In the genomic region with DNA sequence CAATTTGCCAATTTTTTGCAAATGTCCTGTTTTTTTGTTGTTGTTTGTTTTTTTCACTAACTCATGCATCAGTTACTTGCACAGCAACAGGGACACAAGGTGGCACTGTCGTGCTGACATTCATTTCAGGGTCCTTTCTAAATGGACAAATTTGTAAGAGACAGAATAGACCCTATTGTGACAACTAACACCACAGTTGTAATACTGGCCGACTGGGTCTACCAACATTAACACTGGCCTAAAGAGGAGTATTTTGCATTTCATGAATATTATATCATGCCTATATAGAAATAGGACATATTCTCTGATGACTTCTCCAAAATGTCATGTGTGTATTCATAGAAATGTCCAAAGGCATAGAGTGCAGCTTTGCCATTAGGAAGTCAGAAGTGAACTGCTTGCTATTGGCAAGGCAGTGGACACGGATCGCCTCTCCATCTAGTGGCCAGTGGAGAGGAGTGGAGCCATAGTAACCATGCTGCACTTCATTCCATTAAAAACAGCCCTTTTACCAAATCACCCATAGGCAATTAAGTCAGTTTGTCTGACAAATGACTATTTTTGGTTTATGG, we compare ENCODE assay signal across 8 cellular contexts. TPM values are rescaled to one million over a fixed set of nuclear protein-coding genes. Genes with fewer than 3 reads are reported as not detected.
DNase-seq lines count a peak whose midpoint lies in the region; ATAC-seq, FAIRE-seq and TF ChIP-seq lines count a peak whose summit lies in the region.

No MANE protein-coding gene starts in this region.

- H4K20me1 ChIP-seq in PC-3 (ENCODE audit: low read length), result no peaks in the 10 kb centered on the region

- no peaks in the 10 kb centered on the region for H3K4me1 ChIP-seq in Caco-2
- H3K4me1 ChIP-seq in PC-3 (ENCODE audit: insufficient read depth, low read length), result no peaks in the 10 kb centered on the region
- peaks cover 28 to 31% (median 30%) of the 10 kb centered on the region in 3 donors for H3K4me1 ChIP-seq in pancreas
- H3K4me1 ChIP-seq in vagina, result peaks cover 21% of the 10 kb centered on the region

- H3K27me3 Mint-ChIP-seq in Caco-2 (ENCODE audit: insufficient read depth, unreplicated experiment), result peaks cover 5% of the 10 kb centered on the region

- no TSS peak for BruUV-seq in Caco-2 (replicated peaks; lab: Mats Ljungman, UMichigan)
- BruUV-seq in PC-3 (replicated peaks; lab: Mats Ljungman, UMichigan), result no TSS peak

- no peak overlapping the region for H3K9ac ChIP-seq in PC-3 (ENCODE audit: low read length)

- H3K36me3 Mint-ChIP-seq in Caco-2 (ENCODE audit: insufficient read depth, unreplicated experiment), result no peaks in the 10 kb centered on the region

- H3K9me3 ChIP-seq in Caco-2 (no peaks in the 10 kb centered on the region), PC-3 (ENCODE audit: low read length) (no peaks in the 10 kb centered on the region), pancreas (no peaks in the 10 kb centered on the region), vagina (no peaks in the 10 kb centered on the region)

- H3K4me3 ChIP-seq in Caco-2 (ENCODE audit: low read depth, low read length), result no peak overlapping the region
- no peak overlapping the region for H3K4me3 ChIP-seq in PC-3 (ENCODE audit: low read length)
- H3K4me3 ChIP-seq in pancreas, result no peak overlapping the region
- no peak overlapping the region for H3K4me3 ChIP-seq in vagina

- no peaks in the 10 kb centered on the region for H3K4me1 Mint-ChIP-seq in Caco-2 (ENCODE audit: low read depth, unreplicated experiment)

- ATAC-seq in GM19452 (IDR thresholded peaks at IDR 0.05; ENCODE audit: unreplicated experiment) (peak; percentile 78), PC-3 (peak; percentile 100), pancreas (peak; percentile 84 to 98 (median 98))

- no peak overlapping the region for H3K4me2 ChIP-seq in PC-3 (ENCODE audit: low read length)

- peak; percentile 56 for FAIRE-seq in pancreas (lab: Jason Lieb, UNC)

- H3K27ac ChIP-seq in PC-3 (ENCODE audit: low read length), result no peak overlapping the region
- peak overlapping the region in 2 of 4 donors; percentile 4 to 48 for H3K27ac ChIP-seq in pancreas
- H3K27ac ChIP-seq in vagina, result peak overlapping the region; percentile 41

- H3K79me2 ChIP-seq in PC-3 (ENCODE audit: low read length), result no peaks in the 10 kb centered on the region

- TF ChIP-seq CTCF in Caco-2 (IDR thresholded peaks at IDR 0.05; ENCODE audit: insufficient read depth in 1 of 2, low read depth in 1 of 2, low read length in 1 of 2, severe bottlenecking in 1 of 2, unreplicated experiment in 1 of 2) (peak; percentile 49 to 68), PC-3 (conservative IDR thresholded peaks at IDR 0.05; ENCODE audit: low read depth, low read length) (peak; percentile 77), pancreas (IDR thresholded peaks at IDR 0.05) (peak; percentile 29 to 64 (median 54)), vagina (IDR thresholded peaks at IDR 0.05) (peak in 2 of 3 experiments; percentile 42 to 80)

- no peaks in the 10 kb centered on the region for H3K9me3 Mint-ChIP-seq in Caco-2 (ENCODE audit: unreplicated experiment)

- no peaks in the 10 kb centered on the region for H3K9me2 ChIP-seq in PC-3 (replicated peaks; ENCODE audit: low read length)

- H3K27me3 ChIP-seq in Caco-2 (replicated peaks; ENCODE audit: control insufficient read depth, insufficient read depth, low read length) (no peaks in the 10 kb centered on the region), PC-3 (ENCODE audit: low read length) (0 out of 2 replicates have a peak, but pooled peaks cover 5% of the 10 kb centered on the region), pancreas (no peaks in the 10 kb centered on the region), vagina (no peaks in the 10 kb centered on the region)

- intact Hi-C loops in Caco-2 (cut with micrococcal nuclease; ENCODE audit: unreplicated experiment) (loop anchor here (1.0 to 5.0 kb wide), 5 partner anchors 52 to 723 kb away; no protein-coding TSS in a partner anchor), PC-3 (cut with micrococcal nuclease) (loop anchor here (1.0 to 10.0 kb wide), 8 partner anchors 52 to 730 kb away; a partner anchor contains a TSS), pancreas (cut with DNase I) (no loop called here), vagina (cut with DNase I) (loop anchor here (10.0 kb wide), 1 partner anchor 708 kb away; no protein-coding TSS in a partner anchor)

- H3K27ac Mint-ChIP-seq in Caco-2 (ENCODE audit: unreplicated experiment), result no peak overlapping the region

- no peak overlapping the region for H3K4me3 Mint-ChIP-seq in Caco-2 (ENCODE audit: unreplicated experiment)

- CTCF ChIA-PET in Caco-2 (lab: Charles Lee), result no interaction called here
- CTCF ChIA-PET in PC-3 (lab: Charles Lee), result interaction anchor here (0.5 to 1.0 kb wide), 3 partner anchors 265 to 601 kb away, joined by 3 to 6 read pairs (median 4); no protein-coding TSS in a partner anchor

- no peak overlapping the region for H2AFZ ChIP-seq in PC-3 (ENCODE audit: low read length)

- POLR2A ChIA-PET in Caco-2 (lab: Charles Lee), result no interaction called here
- POLR2A ChIA-PET in PC-3 (lab: Charles Lee; ENCODE audit: unreplicated experiment), result no interaction called here

- TF ChIP-seq POLR2A in vagina (IDR thresholded peaks at IDR 0.05), result no peak

- H3F3A ChIP-seq in PC-3 (ENCODE audit: low read length, unreplicated experiment), result no peaks in the 10 kb centered on the region

- WGBS in pancreas, 2 donors, result 10 to 13% methylated on average over 4 of the region's 4 CpGs

- H3K36me3 ChIP-seq in Caco-2 (ENCODE audit: control insufficient read depth, insufficient read depth, low read length) (no peaks in the 10 kb centered on the region), PC-3 (ENCODE audit: low read depth, low read length) (no peaks in the 10 kb centered on the region), pancreas (no peaks in the 10 kb centered on the region), vagina (no peaks in the 10 kb centered on the region)

- DNase-seq in Caco-2 (peak; percentile 53 to 56), HT1080 (ENCODE audit: low read depth) (peak; percentile 71), PC-3 (peak; percentile 55), foreskin melanocyte (peak; percentile 71), pancreas (peak in 5 of 6 donors; percentile 49 to 64 (median 56)), vagina (ENCODE audit: extremely low spot score in 2 of 2) (no peak)
- DNase-seq in activated naive CD4-positive, alpha-beta T cell (lab: John Stamatoyannopoulos, UW), result peak in 3 of 4 experiments; percentile 0 to 32 (median 2)

RNA-seq across cellular contexts. Expression of a gene that starts 54.8 kb away (rescaled TPM):
- 12.8 and 16.5 TPM in 2 replicates for total RNA-seq in Caco-2 (2022)
- 6.0 and 6.4 TPM in 2 replicates for total RNA-seq in HT1080 (2014; rRNA removed; shearing (Covaris generic))
- 0.30 and 0.86 TPM in 2 replicates for polyA plus RNA-seq in HT1080 (2015; cell fraction: cytosol; rRNA removed)
- polyA plus RNA-seq in HT1080 (2015; cell fraction: nucleus; rRNA removed), result 0.51 and 1.1 TPM in 2 replicates
- 1.3 and 3.7 TPM in 2 replicates for total RNA-seq in PC-3 (2014; rRNA removed)
- 10 to 100 TPM; 34.7 to 81.5 (median 47.0) TPM for total RNA-seq in pancreas
- polyA plus RNA-seq in pancreas, result 10 to 100 TPM in 1 of 2 donors, 1 to 10 TPM in 1; 1.3 to 16.0 TPM
- 64.8 TPM for total RNA-seq in vagina

Comparison
In these comparisons a context has a peak if more than half of its experiments do, and no peak if none do; other contexts are left out.
1. DNase-seq: peak in Caco-2 (2 of 2), HT1080 (single experiment), PC-3 (single experiment), activated naive CD4-positive, alpha-beta T cell (3 of 4), foreskin melanocyte (single experiment) and pancreas (5 of 6); none in vagina (0 of 2).
2. intact Hi-C loops: an anchor here in Caco-2 (1.0 to 5.0 kb wide), PC-3 (1.0 to 10.0 kb wide) and vagina (10.0 kb wide); none called in pancreas.
3. Peak in every context shown above with its lines, with median percentiles within 50 percentile points of each other: CTCF ChIP-seq and ATAC-seq.